ENCODE assay signal across 22 cellular contexts in the genomic region with DNA sequence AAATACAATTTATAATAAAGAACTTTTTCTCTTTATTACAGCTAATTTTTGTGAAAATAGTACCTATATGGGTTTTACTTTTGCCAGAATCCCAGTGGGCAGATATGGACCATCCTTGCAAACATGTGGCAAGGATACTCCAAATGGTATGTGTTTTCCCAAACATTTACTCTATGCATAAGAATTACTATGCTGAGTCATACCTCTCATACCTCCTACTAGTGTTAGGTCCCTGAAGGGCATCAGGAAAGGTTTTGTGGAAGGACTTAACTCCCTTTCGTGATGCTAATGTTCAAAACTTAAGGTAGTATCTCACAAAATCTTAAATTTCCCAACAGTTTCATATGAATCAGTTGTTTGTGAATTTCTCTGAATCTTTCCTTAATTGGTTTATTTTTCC. TPM values are rescaled to one million over a fixed set of nuclear protein-coding genes. Genes with fewer than 3 reads are reported as not detected.
"Had no signal": no experiment of that assay in that cellular context is flagged by ENCODE, and none has a peak within 500 bp of the region (broad histone marks: within the 10 kb centered on the region; RNA-seq: fewer than 3 reads in every experiment).

No MANE protein-coding gene starts in this region.

- H3K4me1 ChIP-seq: gastrocnemius medialis, left lung, thyroid gland had no signal

- H3K9me3 ChIP-seq: body of pancreas, gastrocnemius medialis, heart left ventricle, left lung, pancreas, thyroid gland had no signal

- H3K27ac ChIP-seq: body of pancreas, coronary artery, gastrocnemius medialis, heart left ventricle, left lung, pancreas, thyroid gland had no signal

- H3K4me3 ChIP-seq: body of pancreas, coronary artery, gastrocnemius medialis, heart left ventricle, left lung, pancreas, thyroid gland had no signal

- FAIRE-seq: kidney, pancreas had no signal

- H3K27me3 ChIP-seq: body of pancreas, gastrocnemius medialis, heart left ventricle, left lung, thyroid gland had no signal

- H3K36me3 ChIP-seq: gastrocnemius medialis, heart left ventricle, left lung, pancreas, thyroid gland had no signal

- DNase-seq: activated B cell treated with CpG ODN at 0.5 μM for 24 hours; activated CD4-positive, alpha-beta T cell treated with anti-CD3 and anti-CD28 coated beads, Interleukin-2, amount 10 ng/mL, durations not matched to agents 24 days and 14 days; activated CD8-positive, alpha-beta memory T cell treated with anti-CD3 and anti-CD28 coated beads, Interleukin-2, amount 50 U/mL, for 48 hours; activated CD8-positive, alpha-beta T cell treated with anti-CD3 and anti-CD28 coated beads, Interleukin-2, amount 10 ng/mL, durations not matched to agents 7 days and 5 days; activated gamma-delta T cell treated with Interleukin-2 at 50 U/mL for 16 hours; activated T-cell treated with anti-CD3 and anti-CD28 coated beads, Interleukin-2, amount 50 U/mL, for 72 hours; amygdala; body of pancreas; effector CD4-positive, alpha-beta T cell; gastrocnemius medialis; heart left ventricle; kidney; left lung; naive thymus-derived CD8-positive, alpha-beta T cell; pancreas; stimulated activated CD4-positive, alpha-beta T cell treated with anti-CD3 and anti-CD28 coated beads, Interleukin-2, amount 100 ng/mL, for 48 hours; stimulated activated naive B cell treated with anti-CD40 and anti-IgM and Interleukin-4, amounts not matched to agents 10 μg/mL and 1 μg/mL and 100 μg/mL, for 72 hours; T-helper 2 cell; thyroid gland had no signal

RNA-seq across cellular contexts. Expression of a gene that starts 21.3 kb away (rescaled TPM):
- total RNA-seq: activated B cell treated with CpG ODN at 0.5 μM for 24 hours; activated CD4-positive, alpha-beta T cell treated with anti-CD3 and anti-CD28 coated beads, Interleukin-2, amount 10 ng/mL, durations not matched to agents 24 days and 14 days; activated T-cell treated with anti-CD3 and anti-CD28 coated beads, Interleukin-2, amount 50 U/mL, for 72 hours; body of pancreas; fibroblast of lung; kidney; left lung; naive thymus-derived CD8-positive, alpha-beta T cell; thyroid gland had no signal
- polyA plus RNA-seq: fibroblast of lung; heart left ventricle; naive thymus-derived CD8-positive, alpha-beta T cell; pancreas; urinary bladder had no signal
